10 cellular contexts compared by ENCODE assay signal in the genomic region with DNA sequence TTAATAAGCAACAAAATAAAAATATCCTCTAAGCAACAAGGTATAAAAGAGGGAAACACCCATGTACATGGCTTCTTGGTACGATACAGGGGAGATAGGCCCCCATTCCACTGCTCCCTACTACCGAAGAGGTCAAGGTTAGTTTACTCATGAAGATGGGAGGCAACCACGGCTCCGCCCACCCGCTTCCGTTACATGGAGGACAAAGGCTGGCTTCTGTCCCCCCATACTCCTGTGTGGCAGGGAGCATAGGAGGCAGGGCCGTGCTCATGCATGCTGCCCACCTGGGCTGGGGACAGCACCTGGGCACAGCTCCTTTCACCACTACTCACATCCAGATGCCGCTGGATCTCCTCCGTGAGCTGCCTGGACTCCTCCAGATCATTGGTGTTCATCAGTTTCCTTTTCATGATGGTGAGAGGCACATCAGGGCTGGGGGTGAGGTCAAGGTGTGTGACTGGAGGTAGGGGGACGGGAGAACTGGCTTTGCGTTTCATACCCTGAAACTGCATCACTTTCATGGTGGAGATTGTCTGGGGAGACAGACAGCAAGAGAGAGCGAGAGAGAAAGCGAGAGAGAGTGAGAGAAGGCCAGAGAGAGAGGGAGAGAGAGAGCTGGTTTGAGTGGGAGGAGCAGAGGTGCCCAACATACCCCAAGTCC.
"Had no signal": no experiment of that assay in that cellular context is flagged by ENCODE, and none has a peak within 500 bp of the region (broad histone marks: within the 10 kb centered on the region; RNA-seq: fewer than 3 reads in every experiment).

No MANE protein-coding gene starts in this region.

- H3K4me3 ChIP-seq: ovary, skin epidermis, thoracic aorta had no signal

- H3K36me3 ChIP-seq: ovary had no signal

- ATAC-seq: activated CD8-positive, alpha-beta T cell treated with anti-CD3 and anti-CD28 coated beads, Interleukin-2, amount 10 ng/mL, durations not matched to agents 7 days and 5 days; left colon; stimulated activated naive CD8-positive, alpha-beta T cell treated with anti-CD3 and anti-CD28 coated beads, Interleukin-15, amount 100 ng/mL, for 72 hours had no signal

- H3K27ac ChIP-seq: ovary, thoracic aorta had no signal

- DNase-seq: activated CD4-positive, alpha-beta T cell treated with anti-CD3 and anti-CD28 coated beads for 48 hours; activated CD8-positive, alpha-beta T cell treated with anti-CD3 and anti-CD28 coated beads, Interleukin-2, amount 10 ng/mL, durations not matched to agents 7 days and 5 days; activated naive CD4-positive, alpha-beta T cell treated with Interleukin-2 at 50 U/mL for 16 hours; central memory CD4-positive, alpha-beta T cell; left colon; stimulated activated CD4-positive, alpha-beta T cell treated with anti-CD3 and anti-CD28 coated beads, Interleukin-4, amount 100 ng/mL, for 4 hours; stimulated activated naive CD8-positive, alpha-beta T cell treated with anti-CD3 and anti-CD28 coated beads, Interleukin-15, amount 100 ng/mL, for 72 hours had no signal

- H3K27me3 ChIP-seq: ovary had no signal

- H3K9me3 ChIP-seq: ovary, thoracic aorta had no signal
